ENCODE assay signal across 33 cellular contexts in the genomic region with DNA sequence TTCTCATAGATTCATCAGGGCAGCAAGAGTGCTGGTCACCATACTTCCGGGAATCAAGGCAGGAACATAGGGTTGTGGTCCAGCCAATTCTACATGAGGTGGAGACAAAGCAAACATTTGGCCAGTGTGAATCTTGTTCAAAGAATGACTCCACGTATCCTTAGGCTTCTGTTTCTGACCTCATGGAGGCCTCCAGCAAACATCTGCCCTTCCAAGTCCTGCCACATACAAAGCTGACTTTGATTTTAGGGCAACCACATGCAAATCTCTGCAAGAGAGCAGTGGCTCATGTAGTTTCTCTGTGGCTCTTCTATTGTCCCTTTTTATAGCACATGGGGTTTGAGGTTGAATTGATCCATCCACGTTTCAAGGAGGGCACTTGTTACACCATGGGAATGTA.
"Had no signal": no experiment of that assay in that cellular context is flagged by ENCODE, and none has a peak within 500 bp of the region (broad histone marks: within the 10 kb centered on the region; RNA-seq: fewer than 3 reads in every experiment).

No MANE protein-coding gene starts in this region.

- H3K4me1 ChIP-seq: Peyer's patch had no signal

- H3K36me3 ChIP-seq: Peyer's patch had no signal

- H3K4me3 ChIP-seq: Peyer's patch had no signal

- ATAC-seq: activated CD8-positive, alpha-beta memory T cell treated with anti-CD3 and anti-CD28 coated beads, Interleukin-2, amount 10 ng/mL, durations not matched to agents 7 days and 5 days; activated naive CD8-positive, alpha-beta T cell treated with anti-CD3 and anti-CD28 coated beads, Interleukin-2, amount 50 U/mL, for 24 hours; Right ventricle myocardium inferior had no signal

- H3K9me3 ChIP-seq: Peyer's patch had no signal

- DNase-seq: activated B cell treated with CpG ODN at 0.5 μM for 24 hours; activated CD4-positive, alpha-beta memory T cell treated with anti-CD3 and anti-CD28 coated beads, Interleukin-2, amount 10 ng/mL, durations not matched to agents 7 days and 5 days; activated CD4-positive, alpha-beta T cell treated with anti-CD3 and anti-CD28 coated beads for 1 hour; activated CD4-positive, alpha-beta T cell treated with anti-CD3 and anti-CD28 coated beads for 48 hours; activated CD8-positive, alpha-beta memory T cell treated with anti-CD3 and anti-CD28 coated beads for 24 hours; activated CD8-positive, alpha-beta memory T cell treated with anti-CD3 and anti-CD28 coated beads, Interleukin-2, amount 10 ng/mL, durations not matched to agents 7 days and 5 days; activated CD8-positive, alpha-beta memory T cell treated with anti-CD3 and anti-CD28 coated beads, Interleukin-2, amount 50 U/mL, for 48 hours; activated effector memory CD4-positive, alpha-beta T cell treated with Interleukin-2 at 50 U/mL for 16 hours; activated naive CD4-positive, alpha-beta T cell treated with anti-CD3 and anti-CD28 coated beads, Interleukin-2, amount 10 ng/mL, durations not matched to agents 7 days and 5 days; activated naive CD8-positive, alpha-beta T cell treated with anti-CD3 and anti-CD28 coated beads, Interleukin-2, amount 50 U/mL, for 24 hours; activated T-cell treated with anti-CD3 and anti-CD28 coated beads, Interleukin-2, amount 50 U/mL, for 48 hours; anterior cingulate cortex; KG1; MM.1S; MV-4-11; NCI-H1092; NCI-H1436 treated with DMSO at 0.1 percent for 48 hours; NCI-H187; NCI-H2081; NCI-H226; NCI-H446 treated with DMSO at 0.1 percent for 48 hours; NCI-H524; NCI-H69; NCI-H82; Peyer's patch; SIG-M5; SW 1271; T-helper 1 cell; T-helper 2 cell; T-helper 9 cell had no signal

- H3K27me3 ChIP-seq: Peyer's patch had no signal

- H3K27ac ChIP-seq: Peyer's patch, RWPE1, VCaP had no signal
